In genomic region chr18:59667488-59667887, GRCh38 we compare ENCODE assay signal across 10 cellular contexts. TPM values are rescaled to one million over a fixed set of nuclear protein-coding genes. Genes with fewer than 3 reads are reported as not detected.
"Had no signal": no experiment of that assay in that cellular context is flagged by ENCODE, and none has a peak within 500 bp of the region (broad histone marks: within the 10 kb centered on the region; RNA-seq: fewer than 3 reads in every experiment).

No MANE protein-coding gene starts in this region.

- H3K4me1 ChIP-seq: HAP-1 had no signal

- H3K9me3 ChIP-seq: HAP-1 had no signal

- H3K36me3 ChIP-seq: HAP-1 had no signal

- H2AFZ ChIP-seq: GM23338 had no signal

- H3K4me3 ChIP-seq: GM23338, HAP-1, K562 had no signal

- H3K27ac ChIP-seq: HL-60 had no signal

- ATAC-seq: GM23338, HCT116, HepG2, K562 had no signal

- H3K4me2 ChIP-seq: GM23338 had no signal

- DNase-seq: H7, HFFc6, KG1 had no signal

RNA-seq across cellular contexts. Expression of gene CCBE1, which starts 29.7 kb away (rescaled TPM):
- total RNA-seq: H4, HepG2 had no signal
- polyA plus RNA-seq: HepG2, K562 had no signal
